ENCODE assay signal across 25 cellular contexts in the genomic region with DNA sequence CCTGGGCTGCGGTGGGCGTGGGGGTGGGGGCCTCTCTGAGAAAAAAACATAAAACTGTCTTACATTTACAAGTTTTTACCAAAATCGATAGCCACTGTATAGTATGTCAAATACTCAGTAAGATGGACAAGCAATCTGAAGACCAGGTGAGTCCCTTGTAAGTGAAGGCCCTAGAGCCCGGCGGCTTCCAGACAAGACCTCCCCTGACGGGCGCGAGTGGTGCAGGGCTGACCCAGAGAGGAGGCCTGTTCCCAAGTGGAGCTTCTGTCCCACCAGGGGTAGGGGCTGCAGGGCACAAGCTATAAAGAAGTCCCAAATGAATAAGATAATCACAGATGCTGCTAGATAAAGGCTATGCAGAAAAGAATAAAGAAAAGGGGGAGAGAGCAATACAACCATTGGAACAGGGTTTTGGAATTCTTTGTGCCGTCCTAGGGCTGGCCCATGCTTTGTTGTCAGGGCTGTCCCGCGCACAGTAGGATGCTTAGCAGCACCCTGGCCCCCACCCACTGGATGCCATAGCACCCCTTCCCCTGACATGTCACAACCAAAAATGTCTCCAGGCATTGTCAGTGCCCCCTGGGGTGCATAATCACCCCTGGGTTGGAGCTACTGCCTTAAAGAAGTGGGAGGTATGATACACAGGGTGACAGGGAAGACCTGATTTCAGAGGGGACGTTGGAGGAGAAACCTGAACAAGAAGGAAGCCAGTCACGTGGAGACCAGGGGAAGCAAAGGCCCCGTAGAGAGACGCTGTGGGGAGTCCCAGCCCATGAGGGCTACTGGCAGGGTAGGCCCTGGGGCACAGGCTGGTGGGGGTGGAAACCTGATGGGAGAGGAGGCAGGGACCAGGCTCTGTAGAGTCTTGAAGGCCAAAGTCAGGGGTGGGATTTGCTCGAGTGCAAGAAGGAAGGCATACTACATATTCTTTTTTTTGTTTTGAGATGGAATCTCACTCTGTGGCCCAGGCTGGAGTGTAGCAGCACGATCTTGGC. TPM values are rescaled to one million over a fixed set of nuclear protein-coding genes. Genes with fewer than 3 reads are reported as not detected.
DNase-seq lines count a peak whose midpoint lies in the region; ATAC-seq lines count a peak whose summit lies in the region.
"Had no signal": no experiment of that assay in that cellular context is flagged by ENCODE, and none has a peak within 500 bp of the region (broad histone marks: within the 10 kb centered on the region; RNA-seq: fewer than 3 reads in every experiment).

No MANE protein-coding gene starts in this region.

- H3K4me3 ChIP-seq in right cardiac atrium (ENCODE audit: low read length) (no peak overlapping the region), mesenchymal stem cell (ENCODE audit: insufficient read depth in 1 of 2, low read depth in 1 of 2, low read length in 2 of 2) (no peak overlapping the region), HAP-1 (no peak overlapping the region)
- H3K4me3 ChIP-seq: upper lobe of left lung had no signal

- H2BK12ac ChIP-seq in mesenchymal stem cell (ENCODE audit: low read length in 2 of 2), result no peak overlapping the region

- no peak overlapping the region for H3K23ac ChIP-seq in mesenchymal stem cell (ENCODE audit: low read length in 2 of 2)

- no peak overlapping the region for H4K8ac ChIP-seq in mesenchymal stem cell (ENCODE audit: low read length)

- H3K9me3 ChIP-seq in right cardiac atrium (ENCODE audit: control insufficient read depth, low read length), result no peaks in the 10 kb centered on the region
- H3K9me3 ChIP-seq in mesenchymal stem cell (ENCODE audit: control insufficient read depth, low read length), result no peaks in the 10 kb centered on the region
- no peaks in the 10 kb centered on the region for H3K9me3 ChIP-seq in HAP-1
- H3K9me3 ChIP-seq: upper lobe of left lung had no signal

- WGBS in right cardiac atrium, result 92% methylated on average over 17 of the region's 17 CpGs
- WGBS in mesenchymal stem cell, result 91% methylated on average over 15 of the region's 17 CpGs

- H3K18ac ChIP-seq in mesenchymal stem cell (ENCODE audit: low read depth in 1 of 2, low read length in 2 of 2), result no peak overlapping the region

- H3K27ac ChIP-seq in right cardiac atrium (ENCODE audit: low read length) (no peak overlapping the region), caudate nucleus (ENCODE audit: low read depth, low read length) (peak overlapping the region; percentile 36), mesenchymal stem cell (ENCODE audit: low read length, poor library complexity, severe bottlenecking) (no peak overlapping the region)
- H3K27ac ChIP-seq: HL-60, KMS-11, upper lobe of left lung, WERI-Rb-1 had no signal

- H2AFZ ChIP-seq in mesenchymal stem cell (ENCODE audit: low read depth, low read length), result no peak overlapping the region

- H3K14ac ChIP-seq in mesenchymal stem cell (ENCODE audit: low read length in 2 of 2), result no peak overlapping the region

- ATAC-seq in right cardiac atrium, result peak; percentile 18 to 24
- ATAC-seq: left colon had no signal

- in situ Hi-C loops in HAP-1 (cut with MboI; ENCODE audit: low sequenced_read_pairs), result no loop called here

- peaks cover 3% of the 10 kb centered on the region for H3K4me1 ChIP-seq in right cardiac atrium (ENCODE audit: control insufficient read depth, insufficient read depth, low read length)
- peaks cover 16% of the 10 kb centered on the region for H3K4me1 ChIP-seq in mesenchymal stem cell (ENCODE audit: control insufficient read depth, insufficient read depth, low read depth, low read length)
- H3K4me1 ChIP-seq in HAP-1, result no peaks in the 10 kb centered on the region

- H2BK15ac ChIP-seq in mesenchymal stem cell (ENCODE audit: low read depth, poor library complexity, severe bottlenecking), result peak overlapping the region; percentile 13

- H3K4me2 ChIP-seq in mesenchymal stem cell (ENCODE audit: low read length, poor library complexity, severe bottlenecking), result no peak overlapping the region
- H3K4me2 ChIP-seq: KMS-11 had no signal

- H3K36me3 ChIP-seq in mesenchymal stem cell (ENCODE audit: control insufficient read depth in 1 of 2, insufficient read depth in 2 of 2, low read depth in 1 of 2, low read length in 2 of 2) (peaks cover 0 to 6% of the 10 kb centered on the region in 2 experiments), HAP-1 (replicated peaks) (no peaks in the 10 kb centered on the region)
- H3K36me3 ChIP-seq: upper lobe of left lung, WERI-Rb-1 had no signal

- DNase-seq in right cardiac atrium (no peak), cardiac septum (ENCODE audit: low spot score) (no peak), caudate nucleus (lab: John Stamatoyannopoulos, UW) (no peak), mesenchymal stem cell (no peak), NCI-H748 (lab: John Stamatoyannopoulos, UW; ENCODE audit: unreplicated experiment) (no peak), HAP-1 (ENCODE audit: low spot score in 2 of 2) (no peak), NOMO-1 (lab: John Stamatoyannopoulos, UW; ENCODE audit: unreplicated experiment in 2 of 2) (no peak), nucleus accumbens (lab: John Stamatoyannopoulos, UW) (no peak)
- DNase-seq: activated CD4-positive, alpha-beta T cell treated with anti-CD3 and anti-CD28 coated beads for 4 hours; activated naive CD4-positive, alpha-beta T cell treated with anti-CD3 and anti-CD28 coated beads, Interleukin-2, amount 50 U/mL, for 16 hours; amniotic stem cell; CD8-positive, alpha-beta memory T cell; effector CD4-positive, alpha-beta T cell; H7; hypothalamus; left colon; NCI-H2029 treated with DMSO at 0.1 percent for 48 hours; NCI-H526 treated with DMSO at 0.1 percent for 48 hours; stimulated activated naive CD4-positive, alpha-beta T cell; T1000; upper lobe of left lung; WERI-Rb-1 had no signal

- H3K4ac ChIP-seq in mesenchymal stem cell (ENCODE audit: low read depth in 1 of 2, low read length in 2 of 2), result no peak overlapping the region

- H3K79me1 ChIP-seq in mesenchymal stem cell (replicated peaks; ENCODE audit: low read length, poor library complexity, severe bottlenecking), result peaks cover 49% of the 10 kb centered on the region

- no peak overlapping the region for H2BK5ac ChIP-seq in mesenchymal stem cell (ENCODE audit: low read depth, low read length, poor library complexity, severe bottlenecking)

- no peak overlapping the region for H2BK120ac ChIP-seq in mesenchymal stem cell (ENCODE audit: low read depth, low read length)

- no peak overlapping the region for H4K91ac ChIP-seq in mesenchymal stem cell (ENCODE audit: low read length)

- no peak overlapping the region for H3K9ac ChIP-seq in mesenchymal stem cell (ENCODE audit: low read length)
- H3K9ac ChIP-seq: KMS-11 had no signal

- intact Hi-C loops in right cardiac atrium (cut with DNase I), result no loop called here
- intact Hi-C loops in cardiac septum (cut with DNase I), result no loop called here

- H3K27me3 ChIP-seq in right cardiac atrium (ENCODE audit: control insufficient read depth, insufficient read depth), result no peaks in the 10 kb centered on the region
- no peaks in the 10 kb centered on the region for H3K27me3 ChIP-seq in mesenchymal stem cell (ENCODE audit: control insufficient read depth in 1 of 2, insufficient read depth in 1 of 2, low read length in 2 of 2)
- no peaks in the 10 kb centered on the region for H3K27me3 ChIP-seq in HAP-1 (ENCODE audit: low read depth)
- H3K27me3 ChIP-seq: upper lobe of left lung had no signal

- H2AK5ac ChIP-seq in mesenchymal stem cell (ENCODE audit: low read length, severe bottlenecking), result peak overlapping the region; percentile 41

RNA-seq across cellular contexts. Expression of a gene that starts 43.1 kb away (rescaled TPM):
- total RNA-seq in right cardiac atrium (10 to 100 TPM in 1 of 4 donors, 1 to 10 TPM in 3; 5.0 to 11.9 (median 8.7) TPM), cardiac septum (5.4 TPM)
- 2.2 TPM for polyA plus RNA-seq in right cardiac atrium
- polyA plus RNA-seq in mesenchymal stem cell (2013, experiment 1 of 2), result 22.2 TPM
- polyA plus RNA-seq in mesenchymal stem cell (2013, experiment 2 of 2), result 22.7 TPM
- total RNA-seq: SK-MEL-5 had no signal
- polyA plus RNA-seq: CD8-positive, alpha-beta memory T cell had no signal
